ENCODE assay signal across 1 cellular context in genomic region chr4:76809594-76810305, GRCh38.
TF ChIP-seq lines count a peak whose summit lies in the region.

No MANE protein-coding gene starts in this region.

TF ChIP-seq in HepG2, 621 proteins besides CTCF, POLR2A, EP300 and RAD21 (continued from another document and continues in another):
- no peak for TF ChIP-seq AHDC1 (CRISPR knock-in tag; IDR thresholded peaks at IDR 0.05; ENCODE audit: borderline replicate concordance)
- TF ChIP-seq ATF3 (CRISPR knock-in tag; IDR thresholded peaks at IDR 0.05), result peak; percentile 62; the same call in 1 of the 2 replicates
- peak; percentile 58 for TF ChIP-seq ZMYM4 (CRISPR knock-in tag; IDR thresholded peaks at IDR 0.05)
- TF ChIP-seq EED (CRISPR knock-in tag; IDR thresholded peaks at IDR 0.05), result no peak
- no peak for TF ChIP-seq ZNF607 (CRISPR knock-in tag; IDR thresholded peaks at IDR 0.05; ENCODE audit: borderline replicate concordance)
- TF ChIP-seq ATF7-NPFF (CRISPR knock-in tag; IDR thresholded peaks at IDR 0.05; ENCODE audit: low read depth), result no peak
- TF ChIP-seq REPIN1 (CRISPR knock-in tag; IDR thresholded peaks at IDR 0.05; ENCODE audit: borderline replicate concordance, low read depth), result peak; percentile 84; the same call in 1 of the 2 replicates
- TF ChIP-seq FOXA1 (IDR thresholded peaks at IDR 0.05), result no peak
- peak; percentile 48; the same call in 1 of the 2 replicates for TF ChIP-seq FOXA1 (CRISPR knock-in tag; IDR thresholded peaks at IDR 0.05)
- TF ChIP-seq SETDB1 (CRISPR knock-in tag; IDR thresholded peaks at IDR 0.05; ENCODE audit: borderline replicate concordance), result no peak
- TF ChIP-seq NONO (IDR thresholded peaks at IDR 0.05), result no peak
- TF ChIP-seq NONO (CRISPR knock-in tag; conservative IDR thresholded peaks at IDR 0.05), result no peak
- no peak for TF ChIP-seq MED8 (CRISPR knock-in tag; IDR thresholded peaks at IDR 0.05; ENCODE audit: insufficient replicate concordance)
- TF ChIP-seq TEAD3 (CRISPR knock-in tag; optimal IDR thresholded peaks at IDR 0.05; ENCODE audit: borderline replicate concordance), result peak; percentile 24
- TF ChIP-seq CHD4 (IDR thresholded peaks at IDR 0.05; ENCODE audit: borderline replicate concordance, low read length), result no peak
- TF ChIP-seq, protein P1, sequence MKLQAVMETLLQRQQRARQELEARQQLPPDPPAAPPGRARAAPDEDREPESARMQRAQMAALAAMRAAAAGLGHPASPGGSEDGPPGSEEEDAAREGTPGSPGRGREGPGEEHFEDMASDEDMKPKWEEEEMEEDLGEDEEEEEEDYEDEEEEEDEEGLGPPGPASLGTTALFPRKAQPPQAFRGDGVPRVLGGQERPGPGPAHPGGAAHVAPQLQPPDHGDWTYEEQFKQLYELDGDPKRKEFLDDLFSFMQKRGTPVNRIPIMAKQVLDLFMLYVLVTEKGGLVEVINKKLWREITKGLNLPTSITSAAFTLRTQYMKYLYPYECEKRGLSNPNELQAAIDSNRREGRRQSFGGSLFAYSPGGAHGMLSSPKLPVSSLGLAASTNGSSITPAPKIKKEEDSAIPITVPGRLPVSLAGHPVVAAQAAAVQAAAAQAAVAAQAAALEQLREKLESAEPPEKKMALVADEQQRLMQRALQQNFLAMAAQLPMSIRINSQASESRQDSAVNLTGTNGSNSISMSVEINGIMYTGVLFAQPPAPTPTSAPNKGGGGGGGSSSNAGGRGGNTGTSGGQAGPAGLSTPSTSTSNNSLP (IDR thresholded peaks at IDR 0.05; ENCODE audit: low read depth, low read length), result peak; percentile 38; the same call in 1 of the 2 replicates
- no peak for TF ChIP-seq PHB2 (IDR thresholded peaks at IDR 0.05; ENCODE audit: partially characterized antibody)
- TF ChIP-seq, protein P2, sequence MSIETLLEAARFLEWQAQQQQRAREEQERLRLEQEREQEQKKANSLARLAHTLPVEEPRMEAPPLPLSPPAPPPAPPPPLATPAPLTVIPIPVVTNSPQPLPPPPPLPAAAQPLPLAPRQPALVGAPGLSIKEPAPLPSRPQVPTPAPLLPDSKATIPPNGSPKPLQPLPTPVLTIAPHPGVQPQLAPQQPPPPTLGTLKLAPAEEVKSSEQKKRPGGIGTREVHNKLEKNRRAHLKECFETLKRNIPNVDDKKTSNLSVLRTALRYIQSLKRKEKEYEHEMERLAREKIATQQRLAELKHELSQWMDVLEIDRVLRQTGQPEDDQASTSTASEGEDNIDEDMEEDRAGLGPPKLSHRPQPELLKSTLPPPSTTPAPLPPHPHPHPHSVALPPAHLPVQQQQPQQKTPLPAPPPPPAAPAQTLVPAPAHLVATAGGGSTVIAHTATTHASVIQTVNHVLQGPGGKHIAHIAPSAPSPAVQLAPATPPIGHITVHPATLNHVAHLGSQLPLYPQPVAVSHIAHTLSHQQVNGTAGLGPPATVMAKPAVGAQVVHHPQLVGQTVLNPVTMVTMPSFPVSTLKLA (IDR thresholded peaks at IDR 0.05), result peak; percentile 80
- no peak for TF ChIP-seq REL (CRISPR knock-in tag; conservative IDR thresholded peaks at IDR 0.05)
- no peak for TF ChIP-seq POGZ (CRISPR knock-in tag; IDR thresholded peaks at IDR 0.05)
- TF ChIP-seq PLRG1 (conservative IDR thresholded peaks at IDR 0.05), result no peak
- TF ChIP-seq MYC (CRISPR knock-in tag; IDR thresholded peaks at IDR 0.05; ENCODE audit: borderline replicate concordance), result peak; percentile 79; the same call in 1 of the 2 replicates
- TF ChIP-seq GPN1 (CRISPR knock-in tag; IDR thresholded peaks at IDR 0.05; ENCODE audit: borderline replicate concordance), result no peak
- TF ChIP-seq, protein P3, sequence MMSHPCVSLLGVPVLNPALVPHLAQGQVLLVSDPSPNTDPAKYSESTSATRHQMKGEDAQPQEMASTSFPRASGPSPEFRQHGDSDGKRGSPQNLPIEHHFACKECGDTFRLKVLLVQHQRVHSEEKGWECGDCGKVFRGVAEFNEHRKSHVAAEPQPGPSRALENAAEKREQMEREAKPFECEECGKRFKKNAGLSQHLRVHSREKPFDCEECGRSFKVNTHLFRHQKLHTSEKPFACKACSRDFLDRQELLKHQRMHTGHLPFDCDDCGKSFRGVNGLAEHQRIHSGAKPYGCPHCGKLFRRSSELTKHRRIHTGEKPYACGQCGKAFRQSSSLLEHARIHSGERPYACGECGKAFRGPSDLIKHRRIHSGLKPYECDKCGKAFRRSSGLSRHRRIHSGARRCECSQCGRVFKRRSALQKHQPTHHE (CRISPR knock-in tag; IDR thresholded peaks at IDR 0.05; ENCODE audit: borderline replicate concordance), result no peak
- TF ChIP-seq YEATS4 (CRISPR knock-in tag; IDR thresholded peaks at IDR 0.05; ENCODE audit: borderline replicate concordance), result peak; percentile 69; the same call in 1 of the 2 replicates
- TF ChIP-seq, protein P4, sequence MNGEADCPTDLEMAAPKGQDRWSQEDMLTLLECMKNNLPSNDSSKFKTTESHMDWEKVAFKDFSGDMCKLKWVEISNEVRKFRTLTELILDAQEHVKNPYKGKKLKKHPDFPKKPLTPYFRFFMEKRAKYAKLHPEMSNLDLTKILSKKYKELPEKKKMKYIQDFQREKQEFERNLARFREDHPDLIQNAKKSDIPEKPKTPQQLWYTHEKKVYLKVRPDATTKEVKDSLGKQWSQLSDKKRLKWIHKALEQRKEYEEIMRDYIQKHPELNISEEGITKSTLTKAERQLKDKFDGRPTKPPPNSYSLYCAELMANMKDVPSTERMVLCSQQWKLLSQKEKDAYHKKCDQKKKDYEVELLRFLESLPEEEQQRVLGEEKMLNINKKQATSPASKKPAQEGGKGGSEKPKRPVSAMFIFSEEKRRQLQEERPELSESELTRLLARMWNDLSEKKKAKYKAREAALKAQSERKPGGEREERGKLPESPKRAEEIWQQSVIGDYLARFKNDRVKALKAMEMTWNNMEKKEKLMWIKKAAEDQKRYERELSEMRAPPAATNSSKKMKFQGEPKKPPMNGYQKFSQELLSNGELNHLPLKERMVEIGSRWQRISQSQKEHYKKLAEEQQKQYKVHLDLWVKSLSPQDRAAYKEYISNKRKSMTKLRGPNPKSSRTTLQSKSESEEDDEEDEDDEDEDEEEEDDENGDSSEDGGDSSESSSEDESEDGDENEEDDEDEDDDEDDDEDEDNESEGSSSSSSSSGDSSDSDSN (CRISPR knock-in tag; IDR thresholded peaks at IDR 0.05), result 0 out of 2 replicates have a peak, but pooled peaks have one; percentile 29
- no peak for TF ChIP-seq TOPORS (CRISPR knock-in tag; IDR thresholded peaks at IDR 0.05)
- TF ChIP-seq MAZ (IDR thresholded peaks at IDR 0.05; ENCODE audit: borderline replicate concordance, low read depth, low read length), result no peak
- TF ChIP-seq MAZ (CRISPR knock-in tag; IDR thresholded peaks at IDR 0.05; ENCODE audit: low read depth), result peak; percentile 46; the same call in 1 of the 2 replicates
- TF ChIP-seq MXD4 (CRISPR knock-in tag; IDR thresholded peaks at IDR 0.05), result peak; percentile 48; the same call in 1 of the 2 replicates
- 0 out of 2 replicates have a peak, but pooled peaks have one; percentile 50 for TF ChIP-seq MXD1 (CRISPR knock-in tag; IDR thresholded peaks at IDR 0.05)
- TF ChIP-seq MTF2 (CRISPR knock-in tag; IDR thresholded peaks at IDR 0.05; ENCODE audit: borderline replicate concordance), result no peak
- TF ChIP-seq ZNF550 (CRISPR knock-in tag; IDR thresholded peaks at IDR 0.05; ENCODE audit: borderline replicate concordance), result no peak
- 0 out of 2 replicates have a peak, but pooled peaks have one; percentile 23 for TF ChIP-seq GMEB1 (CRISPR knock-in tag; IDR thresholded peaks at IDR 0.05; ENCODE audit: borderline replicate concordance)
- TF ChIP-seq RBFOX2 (IDR thresholded peaks at IDR 0.05; ENCODE audit: low read depth, low read length), result no peak
- TF ChIP-seq SAP130 (CRISPR knock-in tag; IDR thresholded peaks at IDR 0.05; ENCODE audit: low read depth), result peak; percentile 82
- no peak for TF ChIP-seq ZNF557 (CRISPR knock-in tag; IDR thresholded peaks at IDR 0.05)
- TF ChIP-seq, protein P5, sequence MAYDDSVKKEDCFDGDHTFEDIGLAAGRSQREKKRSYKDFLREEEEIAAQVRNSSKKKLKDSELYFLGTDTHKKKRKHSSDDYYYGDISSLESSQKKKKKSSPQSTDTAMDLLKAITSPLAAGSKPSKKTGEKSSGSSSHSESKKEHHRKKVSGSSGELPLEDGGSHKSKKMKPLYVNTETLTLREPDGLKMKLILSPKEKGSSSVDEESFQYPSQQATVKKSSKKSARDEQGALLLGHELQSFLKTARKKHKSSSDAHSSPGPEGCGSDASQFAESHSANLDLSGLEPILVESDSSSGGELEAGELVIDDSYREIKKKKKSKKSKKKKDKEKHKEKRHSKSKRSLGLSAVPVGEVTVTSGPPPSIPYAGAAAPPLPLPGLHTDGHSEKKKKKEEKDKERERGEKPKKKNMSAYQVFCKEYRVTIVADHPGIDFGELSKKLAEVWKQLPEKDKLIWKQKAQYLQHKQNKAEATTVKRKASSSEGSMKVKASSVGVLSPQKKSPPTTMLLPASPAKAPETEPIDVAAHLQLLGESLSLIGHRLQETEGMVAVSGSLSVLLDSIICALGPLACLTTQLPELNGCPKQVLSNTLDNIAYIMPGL (CRISPR knock-in tag; IDR thresholded peaks at IDR 0.05; ENCODE audit: borderline replicate concordance in 1 of 2, low read depth in 1 of 2), result no peak
- TF ChIP-seq MXI1 (IDR thresholded peaks at IDR 0.05; ENCODE audit: borderline replicate concordance, low read depth, low read length), result peak; percentile 76; the same call in 2 of the 3 replicates
- no peak for TF ChIP-seq JUNB (CRISPR knock-in tag; IDR thresholded peaks at IDR 0.05; ENCODE audit: borderline replicate concordance)
- no peak for TF ChIP-seq POLR2G (IDR thresholded peaks at IDR 0.05; ENCODE audit: low read depth, low read length)
- TF ChIP-seq, protein P6, sequence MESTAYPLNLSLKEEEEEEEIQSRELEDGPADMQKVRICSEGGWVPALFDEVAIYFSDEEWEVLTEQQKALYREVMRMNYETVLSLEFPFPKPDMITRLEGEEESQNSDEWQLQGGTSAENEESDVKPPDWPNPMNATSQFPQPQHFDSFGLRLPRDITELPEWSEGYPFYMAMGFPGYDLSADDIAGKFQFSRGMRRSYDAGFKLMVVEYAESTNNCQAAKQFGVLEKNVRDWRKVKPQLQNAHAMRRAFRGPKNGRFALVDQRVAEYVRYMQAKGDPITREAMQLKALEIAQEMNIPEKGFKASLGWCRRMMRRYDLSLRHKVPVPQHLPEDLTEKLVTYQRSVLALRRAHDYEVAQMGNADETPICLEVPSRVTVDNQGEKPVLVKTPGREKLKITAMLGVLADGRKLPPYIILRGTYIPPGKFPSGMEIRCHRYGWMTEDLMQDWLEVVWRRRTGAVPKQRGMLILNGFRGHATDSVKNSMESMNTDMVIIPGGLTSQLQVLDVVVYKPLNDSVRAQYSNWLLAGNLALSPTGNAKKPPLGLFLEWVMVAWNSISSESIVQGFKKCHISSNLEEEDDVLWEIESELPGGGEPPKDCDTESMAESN (CRISPR knock-in tag; conservative IDR thresholded peaks at IDR 0.05), result peak; percentile 51; the same call in 1 of the 2 replicates
